ENCODE assay signal across 8 cellular contexts in the genomic region with DNA sequence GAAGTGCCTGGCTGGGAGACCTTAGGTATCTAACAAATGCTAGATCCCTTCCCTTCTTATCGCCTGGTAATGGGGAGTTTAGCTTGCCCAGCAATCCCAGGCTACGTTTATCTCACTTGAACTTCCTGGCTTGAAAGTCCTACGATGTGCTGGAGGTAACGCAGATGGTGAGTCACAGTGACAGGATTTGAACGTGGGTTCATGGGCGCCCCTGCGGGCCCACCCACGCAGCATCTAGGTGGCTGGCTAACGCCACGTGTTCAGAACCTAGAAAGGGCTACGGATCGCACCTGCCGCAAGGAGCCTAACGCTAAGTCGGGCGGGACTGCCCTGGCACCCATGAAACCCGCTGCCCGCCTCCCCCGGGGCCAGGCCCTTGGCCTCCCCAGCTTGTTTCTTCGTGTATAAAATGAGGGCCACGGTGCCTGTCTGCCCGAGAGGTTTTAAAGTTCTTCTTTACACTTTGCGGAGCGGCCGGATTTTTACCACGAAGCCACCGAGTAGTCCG. TPM values are rescaled to one million over a fixed set of nuclear protein-coding genes. Genes with fewer than 3 reads are reported as not detected.
DNase-seq lines count a peak whose midpoint lies in the region; ATAC-seq and TF ChIP-seq lines count a peak whose summit lies in the region.

No MANE protein-coding gene starts in this region.

- ATAC-seq in HG03135 (IDR thresholded peaks at IDR 0.05; ENCODE audit: unreplicated experiment), result peak; percentile 24
- peak; percentile 13 to 68 for ATAC-seq in left cardiac atrium

- no peak for TF ChIP-seq CTCF in retinal pigment epithelial cell (conservative IDR thresholded peaks at IDR 0.05; ENCODE audit: low read depth, low read length)

- peak; percentile 71 to 80 for DNase-seq in activated CD8-positive, alpha-beta memory T cell treated with anti-CD3 and anti-CD28 coated beads for 1 hour (ENCODE audit: extremely low read depth in 1 of 2, low read depth in 1 of 2)
- DNase-seq in activated CD8-positive, alpha-beta memory T cell treated with anti-CD3 and anti-CD28 coated beads for 24 hours, result no peak
- DNase-seq in SHP77 treated with DMSO at 0.1 percent for 48 hours (lab: John Stamatoyannopoulos, UW), result peak; percentile 25
- DNase-seq in activated naive CD4-positive, alpha-beta T cell treated with anti-CD3 and anti-CD28 coated beads, Interleukin-2, amount 50 U/mL, for 16 hours, result peak; percentile 90
- DNase-seq in left cardiac atrium, result peak; percentile 80
- no peak for DNase-seq in retinal pigment epithelial cell (ENCODE audit: low read depth)
- DNase-seq in NCI-H1417 treated with DMSO at 0.1 percent for 48 hours (lab: John Stamatoyannopoulos, UW), result no peak

- peak overlapping the region; percentile 57 for H3K4me3 ChIP-seq in retinal pigment epithelial cell (ENCODE audit: low read length)

- intact Hi-C loops in left cardiac atrium (cut with DNase I), result loop anchor here in 1 of 2 donors (2.0 kb wide), 1 partner anchor 95 kb away; no protein-coding TSS in a partner anchor

RNA-seq across cellular contexts. Expression of a gene that starts 0.6 kb away (rescaled TPM):
- total RNA-seq in left cardiac atrium, result 10 to 100 TPM; 20.1 to 27.4 TPM

Comparison
In these comparisons a context has a peak if more than half of its experiments do, and no peak if none do; other contexts are left out.
1. DNase-seq: peak in activated CD8-positive, alpha-beta memory T cell treated with anti-CD3 and anti-CD28 coated beads for 1 hour (2 of 2), SHP77 treated with DMSO at 0.1 percent for 48 hours (single experiment), activated naive CD4-positive, alpha-beta T cell treated with anti-CD3 and anti-CD28 coated beads, Interleukin-2, amount 50 U/mL, for 16 hours (single experiment) and left cardiac atrium (single experiment); none in activated CD8-positive, alpha-beta memory T cell treated with anti-CD3 and anti-CD28 coated beads for 24 hours (single experiment), retinal pigment epithelial cell (single experiment) and NCI-H1417 treated with DMSO at 0.1 percent for 48 hours (single experiment).